ENCODE assay signal across 17 cellular contexts in the genomic region with DNA sequence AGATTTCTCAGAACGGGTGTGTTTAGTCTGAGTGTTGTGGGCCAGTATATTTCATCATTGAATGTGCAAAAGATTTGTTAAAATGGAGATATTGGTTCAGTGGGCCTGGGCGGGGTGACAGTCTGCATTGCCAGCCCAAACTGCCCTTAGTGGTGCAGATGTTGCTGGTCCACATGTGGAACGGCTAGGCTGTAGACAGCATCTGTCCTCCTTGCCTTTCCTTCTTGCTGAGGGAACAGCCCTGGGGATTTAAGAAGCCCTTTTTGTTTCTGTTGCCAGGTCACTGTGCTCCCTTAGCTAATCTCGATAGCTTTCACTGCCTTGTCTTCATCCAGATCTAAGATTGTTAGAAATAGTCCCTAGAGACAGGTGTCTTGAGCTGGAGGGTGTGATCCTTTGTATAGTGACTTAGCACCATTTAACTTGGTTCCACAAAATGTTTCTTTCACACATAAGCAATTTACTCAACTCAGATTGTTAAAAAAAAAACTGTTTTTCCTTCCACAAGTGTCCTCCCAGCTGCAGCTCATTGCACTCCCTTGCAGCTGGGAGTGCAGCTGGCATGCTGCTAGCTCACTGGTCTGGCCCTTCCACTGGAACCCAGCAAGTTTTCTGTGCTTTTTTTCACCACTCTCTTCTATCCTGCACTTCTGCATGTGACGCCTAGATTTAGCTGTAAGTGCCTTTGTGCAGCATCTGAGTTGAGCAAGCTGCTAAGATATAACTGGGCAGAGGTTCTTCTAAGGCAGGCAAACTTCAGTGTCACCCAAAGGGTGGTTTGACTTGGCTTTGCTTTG. TPM values are rescaled to one million over a fixed set of nuclear protein-coding genes. Genes with fewer than 3 reads are reported as not detected.
DNase-seq lines count a peak whose midpoint lies in the region; ATAC-seq and TF ChIP-seq lines count a peak whose summit lies in the region.
"Had no signal": no experiment of that assay in that cellular context is flagged by ENCODE, and none has a peak within 500 bp of the region (broad histone marks: within the 10 kb centered on the region; RNA-seq: fewer than 3 reads in every experiment).

No MANE protein-coding gene starts in this region.

- H3K9me3 Mint-ChIP-seq in CD8-positive, alpha-beta memory T cell, result no peaks in the 10 kb centered on the region
- H3K9me3 Mint-ChIP-seq in activated naive CD4-positive, alpha-beta T cell treated with anti-CD3 and anti-CD28 coated beads, Interleukin-2, amount 50 U/mL, for 72 hours, result no peaks in the 10 kb centered on the region

- no peak for ATAC-seq in activated naive CD4-positive, alpha-beta T cell treated with anti-CD3 and anti-CD28 coated beads, Interleukin-2, amount 50 U/mL, for 72 hours
- ATAC-seq: activated CD4-positive, alpha-beta T cell treated with anti-CD3 and anti-CD28 coated beads for 36 hours; lower lobe of right lung; stimulated activated naive CD8-positive, alpha-beta T cell treated with anti-CD3 and anti-CD28 coated beads, Interleukin-15, Interleukin-2, amounts not matched to agents 100 U/mL and 50 U/mL, for 24 hours had no signal

- peak overlapping the region in 1 of 7 donors; percentile 35 for H3K4me3 Mint-ChIP-seq in CD8-positive, alpha-beta memory T cell
- H3K4me3 Mint-ChIP-seq: activated CD4-positive, alpha-beta T cell treated with anti-CD3 and anti-CD28 coated beads for 36 hours had no signal

- POLR2A ChIA-PET in CD8-positive, alpha-beta memory T cell (lab: Charles Lee), result no interaction called here

- H3K27ac Mint-ChIP-seq in CD8-positive, alpha-beta memory T cell, result peak overlapping the region; percentile 4 to 86 (median 45)
- no peak overlapping the region for H3K27ac Mint-ChIP-seq in activated naive CD4-positive, alpha-beta T cell treated with anti-CD3 and anti-CD28 coated beads, Interleukin-2, amount 50 U/mL, for 72 hours

- peaks cover 15% of the 10 kb centered on the region for H3K4me1 ChIP-seq in CD8-positive, alpha-beta memory T cell (ENCODE audit: insufficient read depth, low read length)
- peaks cover 23% of the 10 kb centered on the region for H3K4me1 ChIP-seq in parathyroid adenoma
- H3K4me1 ChIP-seq in osteoblast (ENCODE audit: insufficient read depth, low read length), result peaks cover 17% of the 10 kb centered on the region

- H3K9ac ChIP-seq in parathyroid adenoma, result no peak overlapping the region

- DNase-seq in CD8-positive, alpha-beta memory T cell, result no peak
- DNase-seq in NCI-H82 (lab: John Stamatoyannopoulos, UW) (peak; percentile 73), globus pallidus (ENCODE audit: low spot score) (peak; percentile 18), osteoblast (ENCODE audit: insufficient read length, low spot score, missing footprints) (no peak), HuH-7 (ENCODE audit: low spot score) (no peak)
- DNase-seq in activated naive CD4-positive, alpha-beta T cell treated with anti-CD3 and anti-CD28 coated beads, Interleukin-2, amount 50 U/mL, for 72 hours (ENCODE audit: low spot score in 2 of 2), result no peak
- DNase-seq in activated effector memory CD4-positive, alpha-beta T cell treated with Interleukin-2 at 50 U/mL for 16 hours, result no peak
- DNase-seq: activated CD4-positive, alpha-beta T cell treated with anti-CD3 and anti-CD28 coated beads for 36 hours; hippocampal formation; Kasumi-1; lower lobe of right lung; PC-9; stimulated activated CD4-positive, alpha-beta T cell treated with anti-CD3 and anti-CD28 coated beads, Interleukin-4, amount 100 ng/mL, for 1 hour; stimulated activated naive CD8-positive, alpha-beta T cell treated with anti-CD3 and anti-CD28 coated beads, Interleukin-15, Interleukin-2, amounts not matched to agents 100 U/mL and 50 U/mL, for 24 hours had no signal

- H3K27me3 Mint-ChIP-seq in CD8-positive, alpha-beta memory T cell, result no peaks in the 10 kb centered on the region

- H4K20me1 ChIP-seq in osteoblast (ENCODE audit: insufficient read depth, low read length), result no peaks in the 10 kb centered on the region

- no peaks in the 10 kb centered on the region for H3K36me3 ChIP-seq in CD8-positive, alpha-beta memory T cell (ENCODE audit: insufficient read depth, low read length)
- H3K36me3 ChIP-seq in parathyroid adenoma (ENCODE audit: control insufficient read depth, insufficient read depth, low read length) (no peaks in the 10 kb centered on the region), osteoblast (ENCODE audit: insufficient read depth, low read length) (no peaks in the 10 kb centered on the region)
- H3K36me3 ChIP-seq: lower lobe of right lung had no signal

- peaks cover 25 to 37% (median 26%) of the 10 kb centered on the region in 3 donors for H3K4me1 Mint-ChIP-seq in CD8-positive, alpha-beta memory T cell

- no peak overlapping the region for H3K27ac ChIP-seq in CD8-positive, alpha-beta memory T cell (ENCODE audit: low read depth, low read length)
- peak overlapping the region; percentile 2 for H3K27ac ChIP-seq in parathyroid adenoma
- H3K27ac ChIP-seq in osteoblast (ENCODE audit: low read depth, low read length), result no peak overlapping the region
- H3K27ac ChIP-seq: C4-2B, lower lobe of right lung, PC-9 had no signal

- no peak overlapping the region for H3K4me3 ChIP-seq in CD8-positive, alpha-beta memory T cell (ENCODE audit: low read length)
- H3K4me3 ChIP-seq in parathyroid adenoma (ENCODE audit: low read depth, low read length) (no peak overlapping the region), osteoblast (ENCODE audit: insufficient read depth, low read length) (no peak overlapping the region)
- H3K4me3 ChIP-seq: lower lobe of right lung, PC-9 had no signal

- TF ChIP-seq CTCF in parathyroid adenoma (IDR thresholded peaks at IDR 0.05) (no peak), osteoblast (IDR thresholded peaks at IDR 0.05; ENCODE audit: extremely low read depth, low read depth, low read length) (no peak)

- H3K36me3 Mint-ChIP-seq in CD8-positive, alpha-beta memory T cell, result peaks cover 0 to 2% (median 0%) of the 10 kb centered on the region in 3 donors
- H3K36me3 Mint-ChIP-seq in activated naive CD4-positive, alpha-beta T cell treated with anti-CD3 and anti-CD28 coated beads, Interleukin-2, amount 50 U/mL, for 72 hours, result no peaks in the 10 kb centered on the region

- H3K9me3 ChIP-seq in CD8-positive, alpha-beta memory T cell (ENCODE audit: low read length), result no peaks in the 10 kb centered on the region
- H3K9me3 ChIP-seq in parathyroid adenoma (ENCODE audit: control insufficient read depth, low read length) (no peaks in the 10 kb centered on the region), osteoblast (ENCODE audit: low read depth, low read length) (no peaks in the 10 kb centered on the region)
- H3K9me3 ChIP-seq: lower lobe of right lung had no signal

- CTCF ChIA-PET in CD8-positive, alpha-beta memory T cell (lab: Charles Lee), result no interaction called here

- H3K79me2 ChIP-seq in parathyroid adenoma (no peaks in the 10 kb centered on the region), osteoblast (ENCODE audit: insufficient read depth, low read length) (no peaks in the 10 kb centered on the region)

- H3K27me3 ChIP-seq in CD8-positive, alpha-beta memory T cell (ENCODE audit: insufficient read depth, low read length, poor library complexity, severe bottlenecking), result no peaks in the 10 kb centered on the region
- H3K27me3 ChIP-seq in parathyroid adenoma (ENCODE audit: control insufficient read depth, insufficient read depth, low read length) (no peaks in the 10 kb centered on the region), osteoblast (ENCODE audit: insufficient read depth, low read length) (no peaks in the 10 kb centered on the region)

- H2AFZ ChIP-seq in parathyroid adenoma (peak overlapping the region; percentile 18), osteoblast (ENCODE audit: low read length) (no peak overlapping the region)
- H2AFZ ChIP-seq: PC-9 had no signal

- no peak overlapping the region for H3K4me2 ChIP-seq in parathyroid adenoma (ENCODE audit: low read length)
- no peak overlapping the region for H3K4me2 ChIP-seq in osteoblast (ENCODE audit: insufficient read depth, low read length)
- H3K4me2 ChIP-seq: PC-9 had no signal

RNA-seq across cellular contexts. Expression of gene GAP43, which starts 37.5 kb away (rescaled TPM):
- not detected for total RNA-seq in CD8-positive, alpha-beta memory T cell
- polyA plus RNA-seq in CD8-positive, alpha-beta memory T cell, result not detected
- 2.1 and 3.6 TPM in 2 replicates for total RNA-seq in osteoblast
- not detected for total RNA-seq in activated naive CD4-positive, alpha-beta T cell treated with anti-CD3 and anti-CD28 coated beads, Interleukin-2, amount 50 U/mL, for 72 hours
- total RNA-seq: activated CD4-positive, alpha-beta T cell treated with anti-CD3 and anti-CD28 coated beads for 36 hours; lower lobe of right lung; PC-9; renal cortical epithelial cell had no signal

Comparison
In these comparisons a context has a peak if more than half of its experiments do, and no peak if none do; other contexts are left out.
1. DNase-seq: peak in NCI-H82 (single experiment) and globus pallidus (single experiment); none in CD8-positive, alpha-beta memory T cell (0 of 5), osteoblast (single experiment), HuH-7 (single experiment), activated naive CD4-positive, alpha-beta T cell treated with anti-CD3 and anti-CD28 coated beads, Interleukin-2, amount 50 U/mL, for 72 hours (0 of 2) and activated effector memory CD4-positive, alpha-beta T cell treated with Interleukin-2 at 50 U/mL for 16 hours (single experiment).
2. H3K27ac Mint-ChIP-seq: peak in CD8-positive, alpha-beta memory T cell (8 of 8); none in activated naive CD4-positive, alpha-beta T cell treated with anti-CD3 and anti-CD28 coated beads, Interleukin-2, amount 50 U/mL, for 72 hours (0 of 2).